12 cellular contexts compared by ENCODE assay signal in genomic region chr9:2824564-2824963, GRCh38. TPM values are rescaled to one million over a fixed set of nuclear protein-coding genes. Genes with fewer than 3 reads are reported as not detected.
DNase-seq lines count a peak whose midpoint lies in the region; ATAC-seq and TF ChIP-seq lines count a peak whose summit lies in the region.
"Had no signal": no experiment of that assay in that cellular context is flagged by ENCODE, and none has a peak within 500 bp of the region (broad histone marks: within the 10 kb centered on the region; RNA-seq: fewer than 3 reads in every experiment).

No MANE protein-coding gene starts in this region.

- H3K4me3 ChIP-seq in testis = no peak overlapping the region
- no peak overlapping the region for H3K4me3 ChIP-seq in Peyer's patch
- no peak overlapping the region for H3K4me3 ChIP-seq in aorta (ENCODE audit: low read length in 2 of 2)

- no peak overlapping the region for H3K27ac Mint-ChIP-seq in glutamatergic neuron (ENCODE audit: unreplicated experiment)
- H3K27ac Mint-ChIP-seq: dendritic cell treated with granulocyte-macrophage colony-stimulating factor and Interleukin-4, amounts not matched to agents 40 ng/mL and 50 ng/mL, for 4 days had no signal

- H3K9me3 ChIP-seq in testis (no peaks in the 10 kb centered on the region), Peyer's patch (no peaks in the 10 kb centered on the region), aorta (ENCODE audit: control insufficient read depth, low read length) (no peaks in the 10 kb centered on the region)

- peaks cover 2% of the 10 kb centered on the region for H3K9me3 Mint-ChIP-seq in glutamatergic neuron (ENCODE audit: unreplicated experiment)
- H3K9me3 Mint-ChIP-seq: dendritic cell treated with granulocyte-macrophage colony-stimulating factor and Interleukin-4, amounts not matched to agents 40 ng/mL and 50 ng/mL, for 4 days had no signal

- H3K4me3 Mint-ChIP-seq in glutamatergic neuron (ENCODE audit: unreplicated experiment) = no peak overlapping the region
- H3K4me3 Mint-ChIP-seq: dendritic cell treated with granulocyte-macrophage colony-stimulating factor and Interleukin-4, amounts not matched to agents 40 ng/mL and 50 ng/mL, for 4 days had no signal

- peak; percentile 61 for DNase-seq in Right ventricle myocardium inferior (ENCODE audit: missing footprints)
- no peak for DNase-seq in cardiac septum (ENCODE audit: low spot score)
- DNase-seq in UCSD-AML1 (lab: John Stamatoyannopoulos, UW; ENCODE audit: unreplicated experiment) = peak; percentile 13
- DNase-seq in glutamatergic neuron = peak; percentile 64
- DNase-seq in testis = peak; percentile 38
- no peak for DNase-seq in cortex of kidney (lab: John Stamatoyannopoulos, UW)
- no peak for DNase-seq in Peyer's patch
- DNase-seq in aorta = no peak
- DNase-seq: COR-L47, NCI-H187 treated with DMSO at 0.1 percent for 48 hours had no signal

- ATAC-seq in Right ventricle myocardium inferior (no peak), aorta (ENCODE audit: low FRiP score) (no peak)

- H3K4me1 Mint-ChIP-seq in glutamatergic neuron (ENCODE audit: low read depth, unreplicated experiment) = no peaks in the 10 kb centered on the region

- no peaks in the 10 kb centered on the region for H3K27me3 ChIP-seq in testis
- H3K27me3 ChIP-seq in Peyer's patch = no peaks in the 10 kb centered on the region
- H3K27me3 ChIP-seq in aorta (ENCODE audit: control insufficient read depth in 1 of 2, insufficient read depth in 2 of 2, low read length in 1 of 2) = no peaks in the 10 kb centered on the region

- H3K27ac ChIP-seq in testis (no peak overlapping the region), Peyer's patch (no peak overlapping the region), aorta (ENCODE audit: low read depth in 1 of 2, low read length in 2 of 2) (no peak overlapping the region)
- H3K27ac ChIP-seq: HL-60 had no signal

- TF ChIP-seq CTCF in glutamatergic neuron (IDR thresholded peaks at IDR 0.05; ENCODE audit: partially characterized antibody, unreplicated experiment) (peak; percentile 17), testis (IDR thresholded peaks at IDR 0.05) (peak in 1 of 3 experiments; percentile 19), Peyer's patch (IDR thresholded peaks at IDR 0.05) (no peak)

- 75 to 88% methylated on average over 6 of the region's 6 CpGs for WGBS in testis, 2 donors
- WGBS in aorta, 2 donors = 81 to 84% methylated on average over 6 of the region's 6 CpGs

- no peaks in the 10 kb centered on the region for H3K4me1 ChIP-seq in testis
- H3K4me1 ChIP-seq in Peyer's patch = no peaks in the 10 kb centered on the region
- no peaks in the 10 kb centered on the region for H3K4me1 ChIP-seq in aorta (ENCODE audit: control insufficient read depth in 1 of 2, insufficient read depth in 2 of 2, low read length in 2 of 2)

- no peaks in the 10 kb centered on the region for H3K27me3 Mint-ChIP-seq in glutamatergic neuron (ENCODE audit: unreplicated experiment)
- H3K27me3 Mint-ChIP-seq: dendritic cell treated with granulocyte-macrophage colony-stimulating factor and Interleukin-4, amounts not matched to agents 40 ng/mL and 50 ng/mL, for 4 days had no signal

- intact Hi-C loops in Right ventricle myocardium inferior (cut with DNase I) = no loop called here
- intact Hi-C loops in cardiac septum (cut with DNase I) = loop anchor here (10.0 kb wide), 1 partner anchor 480 kb away; no protein-coding TSS in a partner anchor
- intact Hi-C loops in testis (cut with DNase I; ENCODE audit: low total_unique reads) = no loop called here
- intact Hi-C loops in aorta (cut with DNase I) = no loop called here

- H3K36me3 ChIP-seq in testis (ENCODE audit: low read depth, missing control alignments) (no peaks in the 10 kb centered on the region), Peyer's patch (peaks cover 0 to 47% (median 0%) of the 10 kb centered on the region in 3 donors), aorta (ENCODE audit: control insufficient read depth in 1 of 2, insufficient read depth in 2 of 2, low read length in 1 of 2) (peaks cover 4 to 6% of the 10 kb centered on the region in 2 donors)

- no peaks in the 10 kb centered on the region for H3K36me3 Mint-ChIP-seq in glutamatergic neuron (ENCODE audit: unreplicated experiment)

- no peak for TF ChIP-seq POLR2A in testis (IDR thresholded peaks at IDR 0.05)
- TF ChIP-seq POLR2A in Peyer's patch (IDR thresholded peaks at IDR 0.05) = no peak

RNA-seq across cellular contexts. Expression of gene PUM3, which starts 19.3 kb away (rescaled TPM):
- total RNA-seq in Right ventricle myocardium inferior (15.3 TPM), cardiac septum (25.2 TPM), glutamatergic neuron (ENCODE audit: unreplicated experiment) (33.4 TPM), testis (10 to 100 TPM; 49.9 to 72.0 TPM), Peyer's patch (100 to 1,000 TPM in 1 of 4 donors, 10 to 100 TPM in 3; 21.4 to 116 (median 30.8) TPM), aorta (10 to 100 TPM; 45.2 to 48.1 TPM)
- polyA plus RNA-seq in testis (ENCODE audit: insufficient read depth, low read depth, low replicate concordance) (17.6 TPM), aorta (10 to 100 TPM; 21.7 to 35.0 TPM)

Comparison
In these comparisons a context has a peak if more than half of its experiments do, and no peak if none do; other contexts are left out.
1. DNase-seq: peak in Right ventricle myocardium inferior (single experiment), UCSD-AML1 (single experiment), glutamatergic neuron (single experiment) and testis (single experiment); none in cardiac septum (single experiment), cortex of kidney (single experiment), Peyer's patch (0 of 3) and aorta (0 of 2).